Comparison of ENCODE assay signal across 12 cellular contexts in the genomic region with DNA sequence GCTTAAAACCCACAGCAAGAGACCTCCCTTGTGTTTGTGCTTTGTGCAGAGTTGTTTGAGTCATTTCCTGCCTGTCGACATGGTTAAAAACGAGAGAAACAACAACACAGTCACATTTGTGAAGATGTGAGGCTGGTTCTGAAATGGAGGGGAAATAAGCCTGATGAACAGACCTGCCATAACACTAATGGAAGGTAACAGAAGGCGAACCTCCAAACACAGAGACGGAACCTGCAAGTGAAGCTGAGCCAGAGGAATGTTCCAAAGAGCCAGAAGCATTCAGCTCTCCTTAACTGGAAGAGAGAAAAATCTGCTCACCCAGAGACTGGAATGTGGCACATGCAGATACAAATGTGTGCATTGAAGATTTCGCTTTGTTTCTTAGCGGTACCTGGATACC. TPM values are rescaled to one million over a fixed set of nuclear protein-coding genes. Genes with fewer than 3 reads are reported as not detected.
DNase-seq lines count a peak whose midpoint lies in the region; ATAC-seq lines count a peak whose summit lies in the region.
"Had no signal": no experiment of that assay in that cellular context is flagged by ENCODE, and none has a peak within 500 bp of the region (broad histone marks: within the 10 kb centered on the region; RNA-seq: fewer than 3 reads in every experiment).

No MANE protein-coding gene starts in this region.

- H2BK5ac ChIP-seq in trophoblast cell (ENCODE audit: low read depth, low read length, poor library complexity), result no peak overlapping the region

- no peak overlapping the region for H2AFZ ChIP-seq in trophoblast cell (ENCODE audit: insufficient read depth, low read length, poor library complexity)
- H2AFZ ChIP-seq: neural progenitor cell had no signal

- no peak overlapping the region for H3K9ac ChIP-seq in trophoblast cell (ENCODE audit: low read length)
- H3K9ac ChIP-seq: neural progenitor cell had no signal

- H3K79me1 ChIP-seq in trophoblast cell (ENCODE audit: low read length), result no peaks in the 10 kb centered on the region

- DNase-seq in HCEC 1CT, result peak; percentile 43
- peak; percentile 73 for DNase-seq in amniotic epithelial cell (ENCODE audit: low read depth)
- peak; percentile 12 for DNase-seq in fibroblast of peridontal ligament (ENCODE audit: extremely low read depth)
- DNase-seq in trophoblast cell, result peak; percentile 2 to 75
- no peak for DNase-seq in naive thymus-derived CD8-positive, alpha-beta T cell
- no peak for DNase-seq in activated gamma-delta T cell (lab: John Stamatoyannopoulos, UW)
- DNase-seq: COR-L47, kidney glomerular epithelial cell, tibial artery had no signal

- no peak overlapping the region for H3K4me3 Mint-ChIP-seq in naive thymus-derived CD8-positive, alpha-beta T cell
- H3K4me3 Mint-ChIP-seq: neural progenitor cell had no signal

- no peaks in the 10 kb centered on the region for H3K27me3 Mint-ChIP-seq in naive thymus-derived CD8-positive, alpha-beta T cell

- H3K27me3 ChIP-seq in trophoblast cell (ENCODE audit: insufficient read depth, low read length), result no peaks in the 10 kb centered on the region
- H3K27me3 ChIP-seq: neural progenitor cell, tibial artery had no signal

- no peak overlapping the region for H4K8ac ChIP-seq in trophoblast cell (ENCODE audit: low read depth, low read length)

- H3K14ac ChIP-seq in trophoblast cell (ENCODE audit: low read length), result no peak overlapping the region

- no peaks in the 10 kb centered on the region for H3K79me2 ChIP-seq in trophoblast cell (ENCODE audit: control insufficient read depth, insufficient read depth, low read length, poor library complexity)

- H4K91ac ChIP-seq in trophoblast cell (ENCODE audit: low read depth, low read length), result no peak overlapping the region

- no peaks in the 10 kb centered on the region for H3K9me3 ChIP-seq in trophoblast cell (ENCODE audit: insufficient read depth, low read depth, low read length)
- H3K9me3 ChIP-seq: tibial artery had no signal

- H2AK5ac ChIP-seq in trophoblast cell (ENCODE audit: low read length), result no peak overlapping the region

- H3K18ac ChIP-seq in trophoblast cell (ENCODE audit: low read length), result no peak overlapping the region

- peaks cover 0 to 2% (median 0%) of the 10 kb centered on the region in 4 donors for H3K4me1 Mint-ChIP-seq in naive thymus-derived CD8-positive, alpha-beta T cell
- H3K4me1 Mint-ChIP-seq: neural progenitor cell had no signal

- no peak overlapping the region for H3K4ac ChIP-seq in trophoblast cell (ENCODE audit: low read depth, low read length)

- peaks cover 0 to 41% (median 4%) of the 10 kb centered on the region in 3 donors for H3K36me3 Mint-ChIP-seq in naive thymus-derived CD8-positive, alpha-beta T cell

- no CpG with 5 or more reads among the region's 6 CpGs for WGBS in trophoblast cell (ENCODE audit: extremely low coverage, insufficient coverage, insufficient read length)

- no peaks in the 10 kb centered on the region for H3K9me3 Mint-ChIP-seq in naive thymus-derived CD8-positive, alpha-beta T cell
- H3K9me3 Mint-ChIP-seq: neural progenitor cell had no signal

- no peak overlapping the region for H3K4me2 ChIP-seq in trophoblast cell (ENCODE audit: low read length)
- H3K4me2 ChIP-seq: neural progenitor cell had no signal

- no peak overlapping the region for H3K27ac ChIP-seq in trophoblast cell (ENCODE audit: low read depth, low read length)
- H3K27ac ChIP-seq: neural progenitor cell, skin epidermis had no signal

- H3K36me3 ChIP-seq in trophoblast cell (ENCODE audit: control insufficient read depth in 1 of 2, insufficient read depth in 2 of 2, low read length in 2 of 2), result no peaks in the 10 kb centered on the region
- H3K36me3 ChIP-seq: neural progenitor cell had no signal

- no peak overlapping the region for H3K4me3 ChIP-seq in trophoblast cell (ENCODE audit: low read depth, low read length)
- H3K4me3 ChIP-seq: neural progenitor cell, skin epidermis had no signal

- H3K4me1 ChIP-seq in trophoblast cell (ENCODE audit: control insufficient read depth in 1 of 2, insufficient read depth in 2 of 2, low read length in 2 of 2), result peaks cover 0 to 7% of the 10 kb centered on the region in 2 experiments
- H3K4me1 ChIP-seq: neural progenitor cell had no signal

- no peak overlapping the region for H3K27ac Mint-ChIP-seq in naive thymus-derived CD8-positive, alpha-beta T cell

- no peak for ATAC-seq in naive thymus-derived CD8-positive, alpha-beta T cell
- ATAC-seq in HG03571 (IDR thresholded peaks at IDR 0.05; ENCODE audit: unreplicated experiment), result no peak

- H2BK12ac ChIP-seq in trophoblast cell (ENCODE audit: low read length), result no peak overlapping the region

- H2BK120ac ChIP-seq in trophoblast cell (ENCODE audit: insufficient read depth, low read length, poor library complexity), result no peak overlapping the region

- no peak overlapping the region for H3K23ac ChIP-seq in trophoblast cell (ENCODE audit: low read length)

- POLR2A ChIA-PET in naive thymus-derived CD8-positive, alpha-beta T cell (lab: Charles Lee), result no interaction called here

- no peak overlapping the region for H4K12ac ChIP-seq in trophoblast cell (ENCODE audit: low read depth, low read length)

RNA-seq across cellular contexts. Expression of gene RAVER2, which starts 53.2 kb away (rescaled TPM):
- 2.8 and 3.3 TPM in 2 replicates for polyA plus RNA-seq in trophoblast cell (2013)
- total RNA-seq in naive thymus-derived CD8-positive, alpha-beta T cell, result 1 to 10 TPM; 5.8 to 6.1 TPM
- 1 to 10 TPM in 1 of 3 donors, under 1 TPM in 2; 0.48 to 1.8 (median 0.83) TPM for polyA plus RNA-seq in naive thymus-derived CD8-positive, alpha-beta T cell

Comparison
In these comparisons a context has a peak if more than half of its experiments do, and no peak if none do; other contexts are left out.
1. DNase-seq: peak in HCEC 1CT (single experiment), amniotic epithelial cell (single experiment), fibroblast of peridontal ligament (single experiment) and trophoblast cell (2 of 2); none in naive thymus-derived CD8-positive, alpha-beta T cell (0 of 10) and activated gamma-delta T cell (single experiment).